28 cellular contexts compared by ENCODE assay signal in genomic region chr13:100600915-100601314, GRCh38.
"Had no signal": no experiment of that assay in that cellular context is flagged by ENCODE, and none has a peak within 500 bp of the region (broad histone marks: within the 10 kb centered on the region; RNA-seq: fewer than 3 reads in every experiment).

No MANE protein-coding gene starts in this region.

- H3K27me3 ChIP-seq: ascending aorta, brain microvascular endothelial cell, esophagus squamous epithelium, neutrophil, suprapubic skin, tibial nerve had no signal

- DNase-seq: activated CD4-positive, alpha-beta T cell treated with anti-CD3 and anti-CD28 coated beads for 1 hour; activated CD4-positive, alpha-beta T cell treated with anti-CD3 and anti-CD28 coated beads, Interleukin-2, amount 50 U/mL, for 1 hour; activated CD8-positive, alpha-beta T cell treated with anti-CD3 and anti-CD28 coated beads, Interleukin-2, amount 10 ng/mL, durations not matched to agents 7 days and 5 days; activated naive CD4-positive, alpha-beta T cell; activated T-cell treated with anti-CD3 and anti-CD28 coated beads for 4 hours; activated T-cell treated with anti-CD3 and anti-CD28 coated beads, Interleukin-2, amount 50 U/mL, for 72 hours; brain microvascular endothelial cell; cortex of kidney; esophagus squamous epithelium; foreskin melanocyte; left ventricle myocardium inferior; mucosa of descending colon; stimulated activated CD4-positive, alpha-beta T cell treated with anti-CD3 and anti-CD28 coated beads, Interleukin-12 subunit alpha, Interleukin-12 subunit beta, amount 100 ng/mL, for 4 hours; stimulated activated CD4-positive, alpha-beta T cell treated with anti-CD3 and anti-CD28 coated beads, Interleukin-4, amount 100 ng/mL, for 1 hour; T-helper 17 cell; T1000 had no signal

- H3K4me3 Mint-ChIP-seq: activated CD8-positive, alpha-beta T cell treated with anti-CD3 and anti-CD28 coated beads, Interleukin-2, amount 10 ng/mL, durations not matched to agents 7 days and 5 days; activated T-cell treated with anti-CD3 and anti-CD28 coated beads, Interleukin-2, amount 50 U/mL, for 72 hours; nephron; stimulated activated memory B cell treated with anti-CD40 and anti-IgM and Interleukin-4, amounts not matched to agents 10 μg/mL and 1 μg/mL and 100 μg/mL, for 72 hours; T-helper 17 cell; WTC11 had no signal

- H3K4me1 ChIP-seq: ascending aorta, left ventricle myocardium inferior had no signal

- H3K9me3 Mint-ChIP-seq: activated naive CD4-positive, alpha-beta T cell treated with anti-CD3 and anti-CD28 coated beads, Interleukin-2, amount 50 U/mL, for 72 hours; activated T-cell treated with anti-CD3 and anti-CD28 coated beads, Interleukin-2, amount 50 U/mL, for 72 hours; nephron; stimulated activated memory B cell treated with anti-CD40 and anti-IgM and Interleukin-4, amounts not matched to agents 10 μg/mL and 1 μg/mL and 100 μg/mL, for 72 hours; WTC11 had no signal

- H3K27me3 Mint-ChIP-seq: progenitor cell of endocrine pancreas; stimulated activated memory B cell treated with anti-CD40 and anti-IgM and Interleukin-4, amounts not matched to agents 10 μg/mL and 1 μg/mL and 100 μg/mL, for 72 hours; T-helper 17 cell had no signal

- ATAC-seq: activated CD8-positive, alpha-beta T cell treated with anti-CD3 and anti-CD28 coated beads, Interleukin-2, amount 10 ng/mL, durations not matched to agents 7 days and 5 days; activated naive CD4-positive, alpha-beta T cell treated with anti-CD3 and anti-CD28 coated beads, Interleukin-2, amount 50 U/mL, for 72 hours; activated T-cell treated with anti-CD3 and anti-CD28 coated beads, Interleukin-2, amount 50 U/mL, for 72 hours; mucosa of descending colon; sciatic nerve; stimulated activated memory B cell treated with anti-CD40 and anti-IgM and Interleukin-4, amounts not matched to agents 10 μg/mL and 1 μg/mL and 100 μg/mL, for 72 hours; T-helper 17 cell; WTC11 had no signal

- H3K27ac ChIP-seq: ascending aorta, brain microvascular endothelial cell, esophagus squamous epithelium, left ventricle myocardium inferior, neutrophil, skin epidermis, suprapubic skin, tibial nerve had no signal

- H3K36me3 ChIP-seq: ascending aorta, brain microvascular endothelial cell, left ventricle myocardium inferior, neutrophil, suprapubic skin had no signal

- H3K4me1 Mint-ChIP-seq: stimulated activated memory B cell treated with anti-CD40 and anti-IgM and Interleukin-4, amounts not matched to agents 10 μg/mL and 1 μg/mL and 100 μg/mL, for 72 hours; WTC11 had no signal

- FAIRE-seq: islet of Langerhans had no signal

- H3K4me3 ChIP-seq: ascending aorta, esophagus squamous epithelium, left ventricle myocardium inferior, mucosa of descending colon, skin epidermis, suprapubic skin, tibial nerve had no signal

- H3K9me3 ChIP-seq: ascending aorta, esophagus squamous epithelium, left ventricle myocardium inferior, mucosa of descending colon, neutrophil, suprapubic skin, tibial nerve had no signal

- H3K27ac Mint-ChIP-seq: activated CD8-positive, alpha-beta T cell treated with anti-CD3 and anti-CD28 coated beads, Interleukin-2, amount 10 ng/mL, durations not matched to agents 7 days and 5 days; activated T-cell treated with anti-CD3 and anti-CD28 coated beads, Interleukin-2, amount 50 U/mL, for 72 hours; stimulated activated memory B cell treated with anti-CD40 and anti-IgM and Interleukin-4, amounts not matched to agents 10 μg/mL and 1 μg/mL and 100 μg/mL, for 72 hours; T-helper 17 cell; WTC11 had no signal
